23 cellular contexts compared by ENCODE assay signal in the genomic region with DNA sequence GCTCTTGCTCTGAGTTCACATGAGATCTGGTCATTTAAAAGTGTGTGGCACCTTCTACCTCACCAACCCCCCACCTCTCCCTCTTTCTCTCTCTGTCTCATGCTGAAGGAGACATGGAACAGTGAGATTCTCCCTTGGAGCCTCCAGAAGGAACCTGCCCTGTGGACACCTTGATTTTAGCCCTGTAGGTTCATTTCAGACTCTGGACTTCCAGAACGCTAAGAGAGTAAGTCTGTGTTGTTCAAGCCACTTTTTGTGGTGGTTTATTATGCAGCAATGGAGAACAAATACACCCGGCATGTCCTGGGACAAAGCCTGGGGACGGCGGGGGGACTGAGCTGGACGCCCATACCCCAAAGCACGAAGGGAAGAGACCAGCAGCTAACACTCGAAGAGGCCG. TPM values are rescaled to one million over a fixed set of nuclear protein-coding genes. Genes with fewer than 3 reads are reported as not detected.
"Had no signal": no experiment of that assay in that cellular context is flagged by ENCODE, and none has a peak within 500 bp of the region (broad histone marks: within the 10 kb centered on the region; RNA-seq: fewer than 3 reads in every experiment).

No MANE protein-coding gene starts in this region.

- H3K36me3 ChIP-seq: breast epithelium, esophagus muscularis mucosa, heart right ventricle, left ventricle myocardium inferior, neural progenitor cell, ovary, tibial nerve, uterus, WERI-Rb-1 had no signal

- ATAC-seq: psoas muscle, right cardiac atrium had no signal

- H3K4me3 ChIP-seq: breast epithelium, esophagus muscularis mucosa, heart right ventricle, left ventricle myocardium inferior, neural progenitor cell, ovary, psoas muscle, tibial nerve, uterus had no signal

- H3K4me1 ChIP-seq: psoas muscle had no signal

- H3K27ac ChIP-seq: breast epithelium, esophagus muscularis mucosa, left ventricle myocardium inferior, neural progenitor cell, ovary, psoas muscle, tibial nerve, uterus had no signal

- H3K27me3 ChIP-seq: breast epithelium, esophagus muscularis mucosa, neural progenitor cell, ovary, tibial nerve, uterus had no signal

- DNase-seq: activated CD4-positive, alpha-beta T cell treated with anti-CD3 and anti-CD28 coated beads for 1 hour; cerebellar nuclear complex; effector CD8-positive, alpha-beta T cell; heart right ventricle; left ventricle myocardium inferior; mammary epithelial cell; ovary; psoas muscle; right cardiac atrium; small intestine; stimulated activated CD4-positive, alpha-beta T cell treated with anti-CD3 and anti-CD28 coated beads, Interleukin-4, amount 100 ng/mL, for 4 hours; stimulated activated naive CD4-positive, alpha-beta T cell treated with Interleukin-2 at 50 U/mL for 16 hours; SW 1271; T-helper 2 cell; uterus; WERI-Rb-1 had no signal

- H3K9me3 ChIP-seq: breast epithelium, esophagus muscularis mucosa, heart right ventricle, left ventricle myocardium inferior, ovary, psoas muscle, tibial nerve, uterus had no signal

- H3K9ac ChIP-seq: neural progenitor cell had no signal

RNA-seq across cellular contexts. Expression of gene GIMAP8, which starts 20.7 kb away (rescaled TPM):
- total RNA-seq: astrocyte, kidney epithelial cell, myocyte had no signal
